Comparison of ENCODE assay signal across 25 cellular contexts in the genomic region with DNA sequence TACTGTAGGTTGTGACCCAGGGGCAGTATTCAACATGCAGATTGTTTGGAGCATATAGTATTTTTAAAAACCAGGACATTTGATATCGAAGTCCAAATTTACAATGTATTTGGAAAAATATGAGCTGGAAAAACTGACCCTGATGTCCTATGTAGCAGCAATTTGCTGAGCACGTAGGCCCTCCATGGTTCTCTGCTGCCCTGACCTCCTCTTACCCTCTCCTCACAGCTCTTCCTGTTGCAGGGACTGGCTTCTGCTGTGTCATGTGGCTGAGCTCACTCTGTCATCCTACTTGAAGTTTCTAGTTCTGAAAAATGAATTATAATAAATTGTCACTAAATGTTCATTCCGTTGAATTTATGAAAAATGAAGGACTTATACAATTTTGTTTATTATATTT. TPM values are rescaled to one million over a fixed set of nuclear protein-coding genes. Genes with fewer than 3 reads are reported as not detected.
DNase-seq lines count a peak whose midpoint lies in the region; ATAC-seq, FAIRE-seq and TF ChIP-seq lines count a peak whose summit lies in the region.
"Had no signal": no experiment of that assay in that cellular context is flagged by ENCODE, and none has a peak within 500 bp of the region (broad histone marks: within the 10 kb centered on the region; RNA-seq: fewer than 3 reads in every experiment).

No MANE protein-coding gene starts in this region.

- CTCF ChIA-PET in HepG2 (lab: Yijun Ruan, JAX; ENCODE audit: low intra/inter-chr PET ratio, low total read pairs) = no interaction called here
- CTCF ChIA-PET in endothelial cell of umbilical vein (lab: Charles Lee) = interaction anchor here (0.8 to 2.5 kb wide), 3 partner anchors 9 to 15 kb away, joined by 3 to 14 read pairs (median 8); no protein-coding TSS in a partner anchor
- CTCF ChIA-PET in naive thymus-derived CD4-positive, alpha-beta T cell (lab: Charles Lee) = no interaction called here

- H3K27me3 Mint-ChIP-seq in naive thymus-derived CD4-positive, alpha-beta T cell = no peaks in the 10 kb centered on the region
- H3K27me3 Mint-ChIP-seq in nephron progenitor cell (ENCODE audit: low read depth, poor library complexity) = no peaks in the 10 kb centered on the region

- no peaks in the 10 kb centered on the region for H3K79me2 ChIP-seq in HepG2 (ENCODE audit: insufficient read depth, low read length)
- no peaks in the 10 kb centered on the region for H3K79me2 ChIP-seq in endothelial cell of umbilical vein (ENCODE audit: control insufficient read depth, insufficient read depth, low read length)

- 61% methylated on average over 3 of the region's 3 CpGs for WGBS in right lobe of liver (ENCODE audit: insufficient coverage, low coverage, low lambda C conversion rate, missing lambda C conversion rate)
- WGBS in HepG2 (ENCODE audit: low lambda C conversion rate) = 92% methylated on average over 3 of the region's 3 CpGs

- peaks cover 0 to 3% (median 0%) of the 10 kb centered on the region in 11 donors for H3K9me3 Mint-ChIP-seq in naive thymus-derived CD4-positive, alpha-beta T cell
- no peaks in the 10 kb centered on the region for H3K9me3 Mint-ChIP-seq in nephron progenitor cell

- H3K4me1 ChIP-seq in right lobe of liver (peaks cover 0 to 3% (median 0%) of the 10 kb centered on the region in 4 donors), HepG2 (ENCODE audit: insufficient read depth, low read length) (no peaks in the 10 kb centered on the region), ascending aorta (peaks cover 9 to 45% of the 10 kb centered on the region in 2 donors), endothelial cell of umbilical vein (ENCODE audit: control insufficient read depth, extremely low read depth, insufficient read depth, low read length) (peaks cover 15% of the 10 kb centered on the region), tibial artery (peaks cover 0 to 83% (median 30%) of the 10 kb centered on the region in 4 donors)
- no peaks in the 10 kb centered on the region for H3K4me1 ChIP-seq in naive thymus-derived CD4-positive, alpha-beta T cell (ENCODE audit: control insufficient read depth in 2 of 2, insufficient read depth in 2 of 2, low read length in 2 of 2)

- dilution Hi-C loops in endothelial cell of umbilical vein (cut with MboI; ENCODE audit: extremely low pct_ligation_motif_present, low sequenced_read_pairs) = no loop called here

- no peak for TF ChIP-seq RAD21 in HepG2 (CRISPR knock-in tag; IDR thresholded peaks at IDR 0.05)

- FAIRE-seq in HepG2 (lab: Jason Lieb, UNC) (no peak), endothelial cell of umbilical vein (lab: Jason Lieb, UNC) (no peak)
- FAIRE-seq: GM12892, H54 had no signal

- intact Hi-C loops in right lobe of liver (cut with DNase I) = no loop called here
- intact Hi-C loops in HepG2 (cut with micrococcal nuclease; ENCODE audit: unreplicated experiment) = no loop called here
- intact Hi-C loops in ascending aorta (cut with DNase I) = no loop called here
- intact Hi-C loops in endothelial cell of umbilical vein (cut with micrococcal nuclease) = loop anchor here (10.0 kb wide), 1 partner anchor 52 kb away; no protein-coding TSS in a partner anchor
- intact Hi-C loops in tibial artery (cut with DNase I; ENCODE audit: low total_unique reads) = no loop called here
- intact Hi-C loops in posterior vena cava (cut with DNase I) = no loop called here
- intact Hi-C loops in naive thymus-derived CD4-positive, alpha-beta T cell (cut with micrococcal nuclease) = no loop called here

- POLR2A ChIA-PET in HepG2 (lab: Yijun Ruan, JAX) = no interaction called here
- POLR2A ChIA-PET in endothelial cell of umbilical vein (lab: Charles Lee) = interaction anchor here (0.7 kb wide), 1 partner anchor 167 kb away, joined by 4 read pairs; no protein-coding TSS in a partner anchor
- POLR2A ChIA-PET in naive thymus-derived CD4-positive, alpha-beta T cell (lab: Charles Lee) = no interaction called here

- no peaks in the 10 kb centered on the region for H3K27me3 ChIP-seq in right lobe of liver
- no peaks in the 10 kb centered on the region for H3K27me3 ChIP-seq in HepG2 (ENCODE audit: control insufficient read depth in 1 of 2, insufficient read depth in 2 of 2, low read length in 2 of 2)
- no peaks in the 10 kb centered on the region for H3K27me3 ChIP-seq in ascending aorta
- H3K27me3 ChIP-seq in endothelial cell of umbilical vein (ENCODE audit: control insufficient read depth in 2 of 2, insufficient read depth in 2 of 2, low read length in 2 of 2) = no peaks in the 10 kb centered on the region
- no peaks in the 10 kb centered on the region for H3K27me3 ChIP-seq in tibial artery
- no peaks in the 10 kb centered on the region for H3K27me3 ChIP-seq in naive thymus-derived CD4-positive, alpha-beta T cell (ENCODE audit: control insufficient read depth in 2 of 2, insufficient read depth in 2 of 2, low read length in 2 of 2)
- H3K27me3 ChIP-seq: MG63 had no signal

- H4K20me1 ChIP-seq in HepG2 (ENCODE audit: insufficient read depth, low read length) (no peaks in the 10 kb centered on the region), endothelial cell of umbilical vein (replicated peaks; ENCODE audit: control insufficient read depth, extremely low read depth, insufficient read depth, low read length) (no peaks in the 10 kb centered on the region)

- H3K9me1 ChIP-seq in endothelial cell of umbilical vein (replicated peaks; ENCODE audit: control insufficient read depth, extremely low read depth, insufficient read depth, low read length) = no peaks in the 10 kb centered on the region

- H3K9ac ChIP-seq in HepG2 (ENCODE audit: insufficient read depth, low read depth, low read length) (no peak overlapping the region), endothelial cell of umbilical vein (replicated peaks; ENCODE audit: extremely low read depth, insufficient read depth, low read length) (no peak overlapping the region)

- in situ Hi-C loops in HepG2 (cut with HindIII; ENCODE audit: extremely low pct_ligation_motif_present, low pct_unique_long_range_greater_than_20kb) = no loop called here

- no peak for TF ChIP-seq EP300 in HepG2 (IDR thresholded peaks at IDR 0.05; ENCODE audit: low read depth in 2 of 2, low read length in 2 of 2)
- TF ChIP-seq EP300 in HepG2 (CRISPR knock-in tag; IDR thresholded peaks at IDR 0.05; ENCODE audit: borderline replicate concordance) = no peak

- peaks cover 0 to 2% (median 0%) of the 10 kb centered on the region in 5 donors for H3K36me3 Mint-ChIP-seq in naive thymus-derived CD4-positive, alpha-beta T cell
- H3K36me3 Mint-ChIP-seq in nephron progenitor cell (ENCODE audit: low read depth) = no peaks in the 10 kb centered on the region

- ATAC-seq in right lobe of liver (peak; percentile 52 to 84 (median 82)), HepG2 (no peak)
- ATAC-seq in naive thymus-derived CD4-positive, alpha-beta T cell = no peak
- ATAC-seq: Panc1 had no signal

- H2AFZ ChIP-seq in HepG2 (ENCODE audit: low read length) = no peak overlapping the region
- H2AFZ ChIP-seq in endothelial cell of umbilical vein (ENCODE audit: low read depth, low read length) = no peak overlapping the region

- no peaks in the 10 kb centered on the region for H3K9me3 ChIP-seq in right lobe of liver
- no peaks in the 10 kb centered on the region for H3K9me3 ChIP-seq in HepG2 (ENCODE audit: low read length)
- H3K9me3 ChIP-seq in ascending aorta = no peaks in the 10 kb centered on the region
- no peaks in the 10 kb centered on the region for H3K9me3 ChIP-seq in endothelial cell of umbilical vein (replicated peaks; ENCODE audit: control insufficient read depth, insufficient read depth, low read length)
- no peaks in the 10 kb centered on the region for H3K9me3 ChIP-seq in tibial artery
- no peaks in the 10 kb centered on the region for H3K9me3 ChIP-seq in naive thymus-derived CD4-positive, alpha-beta T cell (ENCODE audit: control insufficient read depth in 2 of 3, low read length in 3 of 3)
- H3K9me3 ChIP-seq: MG63 had no signal

- no peak overlapping the region for H3K4me3 Mint-ChIP-seq in naive thymus-derived CD4-positive, alpha-beta T cell
- H3K4me3 Mint-ChIP-seq in nephron progenitor cell = no peak overlapping the region

- H3K36me3 ChIP-seq in right lobe of liver (no peaks in the 10 kb centered on the region), HepG2 (replicated peaks in 1 of 2; ENCODE audit: control insufficient read depth in 1 of 2, insufficient read depth in 2 of 2, low read length in 2 of 2) (no peaks in the 10 kb centered on the region), ascending aorta (no peaks in the 10 kb centered on the region), endothelial cell of umbilical vein (ENCODE audit: control insufficient read depth in 2 of 2, extremely low read depth in 1 of 2, insufficient read depth in 2 of 2, low read length in 2 of 2) (no peaks in the 10 kb centered on the region), tibial artery (no peaks in the 10 kb centered on the region)
- H3K36me3 ChIP-seq in naive thymus-derived CD4-positive, alpha-beta T cell (ENCODE audit: control insufficient read depth in 2 of 3, insufficient read depth in 3 of 3, low read length in 3 of 3) = no peaks in the 10 kb centered on the region
- H3K36me3 ChIP-seq: MG63 had no signal

- no peak for DNase-seq in right lobe of liver
- no peak for DNase-seq in HepG2 (ENCODE audit: low spot score)
- no peak for DNase-seq in ascending aorta (ENCODE audit: low spot score in 2 of 2)
- DNase-seq in endothelial cell of umbilical vein (ENCODE audit: low read depth, low spot score) = peak; percentile 16
- DNase-seq in tibial artery = no peak
- no peak for DNase-seq in posterior vena cava (ENCODE audit: low spot score)
- DNase-seq in naive thymus-derived CD4-positive, alpha-beta T cell = no peak
- DNase-seq in nephron progenitor cell = no peak
- DNase-seq: 8988T, ACHN, Calu3, DMS79 treated with DMSO at 0.1 percent for 48 hours, KBM-7, MG63, NCI-H1092 treated with DMSO at 0.1 percent for 48 hours, NCI-H1436, NCI-H187 treated with DMSO at 0.1 percent for 48 hours, NCI-H446 treated with DMSO at 0.1 percent for 48 hours, NCI-H526, SHP77 treated with DMSO at 0.1 percent for 48 hours had no signal

- H3K27ac ChIP-seq in right lobe of liver (peak overlapping the region in 1 of 3 donors; percentile 24), HepG2 (ENCODE audit: extremely low read length, insufficient read depth, low read length) (no peak overlapping the region), ascending aorta (peak overlapping the region; percentile 86 to 92), endothelial cell of umbilical vein (ENCODE audit: insufficient read depth, low read depth, low read length) (no peak overlapping the region), tibial artery (peak overlapping the region; percentile 71 to 81)
- H3K27ac ChIP-seq in naive thymus-derived CD4-positive, alpha-beta T cell (ENCODE audit: low read depth, low read length) = no peak overlapping the region

- H3K4me3 ChIP-seq in right lobe of liver (no peak overlapping the region), HepG2 (replicated peaks in 1 of 3; ENCODE audit: insufficient read depth in 1 of 3, low read depth in 2 of 3, low read length in 3 of 3) (no peak overlapping the region), ascending aorta (no peak overlapping the region), endothelial cell of umbilical vein (replicated peaks in 1 of 3; ENCODE audit: insufficient read depth in 1 of 3, low read depth in 1 of 3, low read length in 3 of 3) (no peak overlapping the region), tibial artery (no peak overlapping the region)
- no peak overlapping the region for H3K4me3 ChIP-seq in naive thymus-derived CD4-positive, alpha-beta T cell (ENCODE audit: low read length)
- H3K4me3 ChIP-seq: MG63 had no signal

- TF ChIP-seq CTCF in right lobe of liver (IDR thresholded peaks at IDR 0.05) = no peak
- no peak for TF ChIP-seq CTCF in HepG2 (CRISPR knock-in tag; IDR thresholded peaks at IDR 0.05)
- TF ChIP-seq CTCF in ascending aorta (IDR thresholded peaks at IDR 0.05) = no peak
- no peak for TF ChIP-seq CTCF in endothelial cell of umbilical vein (IDR thresholded peaks at IDR 0.05; ENCODE audit: extremely low read depth in 1 of 2, insufficient read depth in 1 of 2, low read depth in 1 of 2, low read length in 2 of 2)
- TF ChIP-seq CTCF in tibial artery (IDR thresholded peaks at IDR 0.05) = no peak
- no peak for TF ChIP-seq CTCF in nephron progenitor cell (IDR thresholded peaks at IDR 0.05)

- H3K4me1 Mint-ChIP-seq in naive thymus-derived CD4-positive, alpha-beta T cell = peaks cover 0 to 3% (median 0%) of the 10 kb centered on the region in 7 donors
- no peaks in the 10 kb centered on the region for H3K4me1 Mint-ChIP-seq in nephron progenitor cell

- no peak overlapping the region for H3K27ac Mint-ChIP-seq in naive thymus-derived CD4-positive, alpha-beta T cell
- no peak overlapping the region for H3K27ac Mint-ChIP-seq in nephron progenitor cell

- BruUV-seq in HepG2 (replicated peaks; lab: Mats Ljungman, UMichigan) (no TSS peak), endothelial cell of umbilical vein (replicated peaks; lab: Mats Ljungman, UMichigan) (no TSS peak)

- no peak for TF ChIP-seq POLR2A in right lobe of liver (IDR thresholded peaks at IDR 0.05)
- TF ChIP-seq POLR2A in HepG2 (IDR thresholded peaks at IDR 0.05; ENCODE audit: insufficient read depth in 1 of 2, low read depth in 2 of 2, low read length in 2 of 2) = no peak
- no peak for TF ChIP-seq POLR2A in endothelial cell of umbilical vein (IDR thresholded peaks at IDR 0.05; ENCODE audit: low read depth, low read length)

- no peak overlapping the region for H3K4me2 ChIP-seq in HepG2 (ENCODE audit: low read depth, low read length)
- H3K4me2 ChIP-seq in endothelial cell of umbilical vein (ENCODE audit: insufficient read depth, low read length) = no peak overlapping the region

RNA-seq across cellular contexts. Expression of a gene that starts 4.1 kb away (rescaled TPM):
- total RNA-seq in right lobe of liver (10 to 100 TPM in 3 of 6 experiments, 1 to 10 TPM in 3; 3.8 to 13.3 (median 10.4) TPM), HepG2 (2016; rRNA removed; fragmentation: Illumina TruSeq; extraction: Trizol) (not detected in 2 replicates), ascending aorta (43.5 TPM), endothelial cell of umbilical vein (not detected in 2 replicates), posterior vena cava (10 to 100 TPM; 22.5 to 34.5 TPM)
- not detected in 2 replicates for total RNA-seq in HepG2 (2016; cell fraction: cytosol; rRNA removed; fragmentation: Illumina TruSeq; extraction: Trizol; ENCODE audit: low read depth)
- total RNA-seq in HepG2 (2016; cell fraction: insoluble cytoplasmic fraction; rRNA removed; fragmentation: Illumina TruSeq; extraction: Trizol) = not detected in 2 replicates
- total RNA-seq in HepG2 (2016; cell fraction: membrane; rRNA removed; fragmentation: Illumina TruSeq; extraction: Trizol) = not detected in 2 replicates
- total RNA-seq in HepG2 (2016; cell fraction: nucleus; rRNA removed; fragmentation: Illumina TruSeq; extraction: Trizol) = not detected in 2 replicates
- polyA plus RNA-seq in HepG2 (2011; rRNA removed) (not detected in 2 replicates), endothelial cell of umbilical vein (not detected in 2 replicates)
- polyA plus RNA-seq in HepG2 (2011; cell fraction: cytosol; rRNA removed) = not detected in 2 replicates
- polyA plus RNA-seq in HepG2 (2011; cell fraction: nucleus; rRNA removed) = not detected in 2 replicates
- polyA plus RNA-seq in HepG2 (2012) = not detected in 2 replicates
- polyA plus RNA-seq in HepG2 (2016; cell fraction: cytosol; fragmentation: Illumina TruSeq; extraction: Trizol; ENCODE audit: low read depth) = not detected in 2 replicates
- not detected in 2 replicates for polyA plus RNA-seq in HepG2 (2016; cell fraction: insoluble cytoplasmic fraction; fragmentation: Illumina TruSeq; extraction: Trizol; ENCODE audit: low read depth)
- polyA plus RNA-seq in HepG2 (2016; cell fraction: membrane; fragmentation: Illumina TruSeq; extraction: Trizol; ENCODE audit: low read depth) = not detected in 2 replicates
- not detected in 2 replicates for polyA plus RNA-seq in HepG2 (2016; cell fraction: nucleus; fragmentation: Illumina TruSeq; extraction: Trizol; ENCODE audit: insufficient read depth, low read depth)
- polyA minus RNA-seq in HepG2 (2011; rRNA and poly(A)+ RNA removed; ENCODE audit: low replicate concordance) = not detected in 2 replicates
- not detected in 2 replicates for polyA minus RNA-seq in HepG2 (2011; cell fraction: cytosol; rRNA and poly(A)+ RNA removed)
- polyA minus RNA-seq in HepG2 (2011; cell fraction: nucleus; rRNA and poly(A)+ RNA removed) = not detected in 2 replicates
- not detected in 2 replicates for polyA plus RNA-seq in endothelial cell of umbilical vein (2011; cell fraction: cytosol; rRNA removed)
- not detected in 2 replicates for polyA plus RNA-seq in endothelial cell of umbilical vein (2011; cell fraction: nucleus; rRNA removed)
- polyA plus RNA-seq in endothelial cell of umbilical vein (2012) = not detected in 2 replicates
- not detected in 2 replicates for polyA minus RNA-seq in endothelial cell of umbilical vein
- not detected for polyA minus RNA-seq in endothelial cell of umbilical vein (2011; cell fraction: cytosol; rRNA and poly(A)+ RNA removed)
- polyA minus RNA-seq in endothelial cell of umbilical vein (2011; cell fraction: nucleus; rRNA and poly(A)+ RNA removed) = not detected in 2 replicates
- total RNA-seq in naive thymus-derived CD4-positive, alpha-beta T cell = not detected
- polyA plus RNA-seq in naive thymus-derived CD4-positive, alpha-beta T cell = not detected
- total RNA-seq: Calu3, HT-29, OCI-LY7 had no signal

RNA-seq across cellular contexts. Expression of a gene that starts 49.4 kb away (rescaled TPM):
- 10 to 100 TPM; 19.0 to 27.1 (median 22.4) TPM for total RNA-seq in right lobe of liver
- total RNA-seq in HepG2 (2016; rRNA removed; fragmentation: Illumina TruSeq; extraction: Trizol) = not detected in 2 replicates
- total RNA-seq in HepG2 (2016; cell fraction: cytosol; rRNA removed; fragmentation: Illumina TruSeq; extraction: Trizol; ENCODE audit: low read depth) = not detected in 2 replicates
- 0.13 TPM in 1 of 2 replicates, not detected in the other for total RNA-seq in HepG2 (2016; cell fraction: insoluble cytoplasmic fraction; rRNA removed; fragmentation: Illumina TruSeq; extraction: Trizol)
- not detected in 2 replicates for total RNA-seq in HepG2 (2016; cell fraction: membrane; rRNA removed; fragmentation: Illumina TruSeq; extraction: Trizol)
- total RNA-seq in HepG2 (2016; cell fraction: nucleus; rRNA removed; fragmentation: Illumina TruSeq; extraction: Trizol) = not detected in 2 replicates
- 0.37 and 0.67 TPM in 2 replicates for polyA plus RNA-seq in HepG2 (2011; rRNA removed)
- polyA plus RNA-seq in HepG2 (2011; cell fraction: cytosol; rRNA removed) = 0.16 and 0.40 TPM in 2 replicates
- polyA plus RNA-seq in HepG2 (2011; cell fraction: nucleus; rRNA removed) = 0.26 and 0.42 TPM in 2 replicates
- 3.1 and 10.1 TPM in 2 replicates for polyA plus RNA-seq in HepG2 (2012)
- not detected in 2 replicates for polyA plus RNA-seq in HepG2 (2016; cell fraction: cytosol; fragmentation: Illumina TruSeq; extraction: Trizol; ENCODE audit: low read depth)
- not detected in 2 replicates for polyA plus RNA-seq in HepG2 (2016; cell fraction: insoluble cytoplasmic fraction; fragmentation: Illumina TruSeq; extraction: Trizol; ENCODE audit: low read depth)
- polyA plus RNA-seq in HepG2 (2016; cell fraction: membrane; fragmentation: Illumina TruSeq; extraction: Trizol; ENCODE audit: low read depth) = not detected in 2 replicates
- polyA plus RNA-seq in HepG2 (2016; cell fraction: nucleus; fragmentation: Illumina TruSeq; extraction: Trizol; ENCODE audit: insufficient read depth, low read depth) = not detected in 2 replicates
- 0.26 and 0.58 TPM in 2 replicates for polyA minus RNA-seq in HepG2 (2011; rRNA and poly(A)+ RNA removed; ENCODE audit: low replicate concordance)
- polyA minus RNA-seq in HepG2 (2011; cell fraction: cytosol; rRNA and poly(A)+ RNA removed) = 0.30 TPM in 1 of 2 replicates, not detected in the other
- polyA minus RNA-seq in HepG2 (2011; cell fraction: nucleus; rRNA and poly(A)+ RNA removed) = 0.37 and 0.64 TPM in 2 replicates
- 20.1 TPM for total RNA-seq in ascending aorta
- not detected in 2 replicates for total RNA-seq in endothelial cell of umbilical vein
- polyA plus RNA-seq in endothelial cell of umbilical vein = 0.03 TPM in 2 replicates
- 0.03 TPM in 1 of 2 replicates, not detected in the other for polyA plus RNA-seq in endothelial cell of umbilical vein (2011; cell fraction: cytosol; rRNA removed)
- not detected in 2 replicates for polyA plus RNA-seq in endothelial cell of umbilical vein (2011; cell fraction: nucleus; rRNA removed)
- polyA plus RNA-seq in endothelial cell of umbilical vein (2012) = not detected in 2 replicates
- not detected in 2 replicates for polyA minus RNA-seq in endothelial cell of umbilical vein
- 0.51 TPM for polyA minus RNA-seq in endothelial cell of umbilical vein (2011; cell fraction: cytosol; rRNA and poly(A)+ RNA removed)
- not detected in 2 replicates for polyA minus RNA-seq in endothelial cell of umbilical vein (2011; cell fraction: nucleus; rRNA and poly(A)+ RNA removed)
- total RNA-seq in posterior vena cava = 10 to 100 TPM; 27.6 to 46.1 TPM
- total RNA-seq in naive thymus-derived CD4-positive, alpha-beta T cell = not detected
- polyA plus RNA-seq in naive thymus-derived CD4-positive, alpha-beta T cell = not detected
- total RNA-seq: Calu3, HT-29, OCI-LY7 had no signal

Comparison
In these comparisons a context has a peak if more than half of its experiments do, and no peak if none do; other contexts are left out.
1. ATAC-seq: peak in right lobe of liver (4 of 4); none in HepG2 (single experiment) and naive thymus-derived CD4-positive, alpha-beta T cell (single experiment).
2. RNA of a gene that starts 49.4 kb away (total RNA-seq): 27.6 to 46.1 TPM in posterior vena cava, 19.0 to 27.1 TPM in right lobe of liver and 20.1 TPM in ascending aorta (single experiment); 0.13 TPM in HepG2, not detected in endothelial cell of umbilical vein and not detected in naive thymus-derived CD4-positive, alpha-beta T cell; every median in the first group is over 10 times any median in the second.
3. H3K27ac ChIP-seq: peak in ascending aorta (2 of 2) and tibial artery (2 of 2); none in HepG2 (single experiment), endothelial cell of umbilical vein (single experiment) and naive thymus-derived CD4-positive, alpha-beta T cell (single experiment).